Comparison of ENCODE assay signal across 27 cellular contexts in the genomic region with DNA sequence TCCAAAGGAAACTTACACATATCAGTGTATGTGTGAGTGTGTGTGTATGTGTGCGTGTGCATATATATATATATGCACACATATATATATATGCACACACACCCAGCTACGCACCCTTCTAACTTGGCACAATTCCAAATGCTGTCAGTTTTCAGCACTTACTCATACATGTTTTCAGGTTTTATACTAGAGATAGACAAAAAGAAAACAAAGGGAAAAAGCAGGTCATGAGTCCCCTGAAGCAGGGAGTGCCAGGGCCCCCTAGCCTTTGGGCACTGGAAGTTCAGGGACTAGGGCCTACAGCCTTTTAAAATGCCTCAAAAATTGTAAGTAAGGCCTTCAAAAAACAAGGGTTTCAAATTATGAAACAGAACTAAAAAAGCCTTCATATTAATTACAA.
DNase-seq lines count a peak whose midpoint lies in the region; ATAC-seq and TF ChIP-seq lines count a peak whose summit lies in the region.
"Had no signal": no experiment of that assay in that cellular context is flagged by ENCODE, and none has a peak within 500 bp of the region (broad histone marks: within the 10 kb centered on the region; RNA-seq: fewer than 3 reads in every experiment).

No MANE protein-coding gene starts in this region.

- ATAC-seq in HG03520 (IDR thresholded peaks at IDR 0.05; ENCODE audit: unreplicated experiment): no peak
- ATAC-seq: mucosa of descending colon had no signal

- H3K27me3 ChIP-seq in GM06990 (replicated peaks; ENCODE audit: control insufficient read depth, insufficient read depth, low read length) (no peaks in the 10 kb centered on the region), brain microvascular endothelial cell (replicated peaks) (no peaks in the 10 kb centered on the region)
- H3K27me3 ChIP-seq: neutrophil, SJCRH30, transverse colon had no signal

- no peak overlapping the region for H3K27ac ChIP-seq in brain microvascular endothelial cell
- H3K27ac ChIP-seq: KMS-11, neutrophil, SJCRH30, transverse colon, VCaP had no signal

- DNase-seq in GM06990 (ENCODE audit: extremely low read depth, insufficient read length) (no peak), NCI-H69 (lab: John Stamatoyannopoulos, UW) (peak; percentile 28), brain microvascular endothelial cell (no peak), myocyte (ENCODE audit: low read depth) (peak; percentile 30), DMS153 treated with DMSO at 0.1 percent for 48 hours (lab: John Stamatoyannopoulos, UW; ENCODE audit: unreplicated experiment) (no peak), middle frontal gyrus (ENCODE audit: extremely low spot score, low spot score) (no peak), RKO (ENCODE audit: low spot score) (no peak)
- DNase-seq: activated CD4-positive, alpha-beta memory T cell treated with anti-CD3 and anti-CD28 coated beads for 36 hours; activated naive CD4-positive, alpha-beta T cell; activated T-cell treated with anti-CD3 and anti-CD28 coated beads for 4 hours; amygdala; CD4-positive, alpha-beta memory T cell; DMS79 treated with DMSO at 0.1 percent for 48 hours; effector memory CD4-positive, alpha-beta T cell; glutamatergic neuron; mucosa of descending colon; NCI-H1092; NCI-H2107; NCI-H524 treated with DMSO at 0.1 percent for 48 hours; SJCRH30; stimulated activated CD4-positive, alpha-beta T cell treated with anti-CD3 and anti-CD28 coated beads, Interleukin-4, amount 100 ng/mL, for 1 hour; T-helper 2 cell; transverse colon had no signal

- in situ Hi-C loops in brain microvascular endothelial cell (cut with HindIII; ENCODE audit: low pct_ligation_motif_present, low sequenced_read_pairs): no loop called here

- H3K36me3 ChIP-seq in GM06990 (ENCODE audit: control insufficient read depth, insufficient read depth, low read length): no peaks in the 10 kb centered on the region; the same call in 1 of the 2 replicates
- H3K36me3 ChIP-seq in brain microvascular endothelial cell (replicated peaks): no peaks in the 10 kb centered on the region
- H3K36me3 ChIP-seq: neutrophil, SJCRH30, transverse colon had no signal

- TF ChIP-seq CTCF in GM06990 (IDR thresholded peaks at IDR 0.05; ENCODE audit: insufficient read depth, low read length, poor library complexity, severe bottlenecking): peak; percentile 8
- TF ChIP-seq CTCF in brain microvascular endothelial cell (IDR thresholded peaks at IDR 0.05; ENCODE audit: low read depth, low read length, missing control alignments): peak; percentile 49

- H3K4me3 ChIP-seq in GM06990 (replicated peaks; ENCODE audit: low read depth, low read length): no peak overlapping the region
- H3K4me3 ChIP-seq in brain microvascular endothelial cell (ENCODE audit: low read depth, low read length): no peak overlapping the region
- H3K4me3 ChIP-seq: mucosa of descending colon, SJCRH30, transverse colon had no signal

Comparison
In these comparisons a context has a peak if more than half of its experiments do, and no peak if none do; other contexts are left out.
1. DNase-seq: peak in NCI-H69 (single experiment) and myocyte (single experiment); none in GM06990 (single experiment), brain microvascular endothelial cell (single experiment), DMS153 treated with DMSO at 0.1 percent for 48 hours (single experiment), middle frontal gyrus (single experiment) and RKO (single experiment).